In genomic region chr6:133856911-133857310, GRCh38 we compare ENCODE assay signal across 21 cellular contexts. TPM values are rescaled to one million over a fixed set of nuclear protein-coding genes. Genes with fewer than 3 reads are reported as not detected.
DNase-seq lines count a peak whose midpoint lies in the region; ATAC-seq, FAIRE-seq and TF ChIP-seq lines count a peak whose summit lies in the region.
"Had no signal": no experiment of that assay in that cellular context is flagged by ENCODE, and none has a peak within 500 bp of the region (broad histone marks: within the 10 kb centered on the region; RNA-seq: fewer than 3 reads in every experiment).

No MANE protein-coding gene starts in this region.

- H3K27me3 ChIP-seq in psoas muscle (ENCODE audit: insufficient read depth in 3 of 3, low read length in 2 of 3) (peaks cover 3 to 30% (median 4%) of the 10 kb centered on the region in 3 donors), left ventricle myocardium inferior (ENCODE audit: low read depth) (peaks cover 88% of the 10 kb centered on the region), right atrium auricular region (peaks cover 0 to 8% of the 10 kb centered on the region in 2 donors)

- ATAC-seq in psoas muscle: no peak

- DNase-seq in RCC 7860 (ENCODE audit: low spot score) (no peak), frontal cortex (ENCODE audit: low spot score in 2 of 2) (no peak), psoas muscle (no peak), left ventricle myocardium inferior (no peak), right atrium auricular region (ENCODE audit: low spot score) (no peak)
- DNase-seq: ACHN; AML-193; Caco-2; CD4-positive, alpha-beta T cell; GDM1; GOT3; H9; KG1 had no signal

- no peaks in the 10 kb centered on the region for H3K36me3 ChIP-seq in psoas muscle (ENCODE audit: insufficient read depth in 1 of 2, low read depth in 1 of 2)
- no peaks in the 10 kb centered on the region for H3K36me3 ChIP-seq in left ventricle myocardium inferior
- H3K36me3 ChIP-seq in right atrium auricular region: no peaks in the 10 kb centered on the region

- intact Hi-C loops in psoas muscle (cut with DNase I) (no loop called here), left ventricle myocardium inferior (cut with micrococcal nuclease) (no loop called here)

- H3K27ac ChIP-seq in psoas muscle (no peak overlapping the region), left ventricle myocardium inferior (replicated peaks) (no peak overlapping the region), right atrium auricular region (no peak overlapping the region)
- H3K27ac ChIP-seq: C4-2B had no signal

- FAIRE-seq in G401.6 (lab: Jason Lieb, UNC) (peak; percentile 40), RCC 7860 (lab: Jason Lieb, UNC) (peak; percentile 10), frontal cortex (lab: Jason Lieb, UNC) (peak; percentile 78)
- FAIRE-seq: D721Med, GM12892, GM18507, HTR-8/SVneo had no signal

- TF ChIP-seq CTCF in psoas muscle (IDR thresholded peaks at IDR 0.05) (no peak), left ventricle myocardium inferior (IDR thresholded peaks at IDR 0.05; ENCODE audit: borderline replicate concordance) (no peak), right atrium auricular region (IDR thresholded peaks at IDR 0.05) (no peak)

- H3K4me1 ChIP-seq in psoas muscle (no peaks in the 10 kb centered on the region), left ventricle myocardium inferior (peaks cover 7% of the 10 kb centered on the region), right atrium auricular region (peaks cover 0 to 5% of the 10 kb centered on the region in 2 donors)
- H3K4me1 ChIP-seq: Caco-2 had no signal

- H3K9me3 ChIP-seq in psoas muscle (peaks cover 5% of the 10 kb centered on the region), left ventricle myocardium inferior (replicated peaks) (peaks cover 30% of the 10 kb centered on the region), right atrium auricular region (peaks cover 0 to 13% of the 10 kb centered on the region in 2 donors)
- H3K9me3 ChIP-seq: Caco-2 had no signal

- H3K4me3 ChIP-seq in psoas muscle (no peak overlapping the region), left ventricle myocardium inferior (no peak overlapping the region), right atrium auricular region (no peak overlapping the region)

- 79 to 81% (median 81%) methylated on average over 2 of the region's 2 CpGs for WGBS in psoas muscle, 3 donors

RNA-seq across cellular contexts. Expression of gene TCF21, which starts 32.0 kb away (rescaled TPM):
- not detected for total RNA-seq in frontal cortex
- under 1 TPM in 3 of 4 donors, not detected in 1; 0.11 to 0.38 (median 0.32) TPM for total RNA-seq in psoas muscle
- polyA plus RNA-seq in psoas muscle: under 1 TPM in 2 of 3 donors, not detected in 1; 0.01 to 0.04 TPM
- total RNA-seq in left ventricle myocardium inferior: 5.3 TPM
- 10 to 100 TPM in 1 of 2 donors, 1 to 10 TPM in 1; 7.5 to 16.5 TPM for total RNA-seq in right atrium auricular region
- total RNA-seq: A172; Caco-2; CD4-positive, alpha-beta T cell; H9 had no signal
- polyA plus RNA-seq: IgD-negative memory B cell had no signal
